ENCODE assay signal across 1 cellular context in the genomic region with DNA sequence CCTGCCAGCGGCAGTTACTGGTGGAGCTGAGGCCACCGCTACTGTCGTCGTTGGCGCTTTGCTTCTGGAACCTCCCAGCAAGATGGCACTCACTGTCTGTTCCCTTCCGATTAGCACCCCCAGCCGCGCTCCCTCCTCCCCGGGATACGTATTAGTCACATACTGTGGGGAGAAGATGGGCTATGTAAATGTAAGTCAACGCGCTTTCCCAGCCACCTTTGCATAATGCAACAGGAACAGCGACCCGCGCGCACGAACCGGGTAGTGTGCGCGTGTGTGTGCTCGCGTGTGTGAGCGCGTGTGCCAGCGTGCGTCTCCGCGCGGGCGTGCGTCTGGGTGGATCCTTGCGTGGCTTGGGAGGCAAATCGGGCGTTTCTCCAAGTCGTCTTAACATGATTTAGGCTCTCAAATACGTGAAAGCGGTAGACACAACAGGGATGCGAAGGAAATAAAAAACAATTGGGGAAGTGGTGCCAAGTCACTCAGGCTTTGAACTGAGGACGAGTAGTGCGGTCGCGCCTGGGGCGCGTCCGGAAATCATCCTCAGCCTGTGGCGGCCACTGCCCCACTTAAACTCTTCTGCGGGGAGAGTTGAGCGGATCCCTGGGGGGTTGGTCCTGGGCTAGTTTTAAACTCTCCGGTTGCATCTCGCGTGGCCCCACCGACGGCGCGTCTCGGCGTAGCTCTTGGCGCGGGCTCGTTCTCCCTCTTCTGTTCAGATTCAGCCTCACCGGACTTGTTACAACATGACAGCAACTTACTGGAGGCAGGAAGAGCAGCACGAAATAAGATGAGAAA.
TF ChIP-seq lines count a peak whose summit lies in the region.

No MANE protein-coding gene starts in this region.

TF ChIP-seq in H1, 55 proteins besides CTCF, POLR2A, EP300 and RAD21 (continued from another document):
- TF ChIP-seq TEAD4 (IDR thresholded peaks at IDR 0.05; ENCODE audit: low read depth, low read length) (0 out of 2 replicates have a peak, but pooled peaks have one; percentile 17), SUZ12 (IDR thresholded peaks at IDR 0.05; ENCODE audit: low read length) (peak; percentile 40), SP1 (IDR thresholded peaks at IDR 0.05; ENCODE audit: low read depth, low read length) (no peak), SIRT6 (IDR thresholded peaks at IDR 0.05; ENCODE audit: low read length) (no peak), BCL11A (IDR thresholded peaks at IDR 0.05; ENCODE audit: low read depth in 2 of 2, low read length in 2 of 2) (no peak), MAFK (IDR thresholded peaks at IDR 0.05; ENCODE audit: low read depth, low read length) (no peak), RNF2 (IDR thresholded peaks at IDR 0.05; ENCODE audit: borderline replicate concordance, low read depth, low read length, missing control alignments, poor library complexity, severe bottlenecking) (peak; percentile 75), RFX5 (IDR thresholded peaks at IDR 0.05; ENCODE audit: borderline replicate concordance, low read depth, low read length) (no peak), CHD2 (IDR thresholded peaks at IDR 0.05; ENCODE audit: low read length) (no peak), KDM4A (IDR thresholded peaks at IDR 0.05; ENCODE audit: low read depth, low read length, severe bottlenecking) (peak; percentile 88), POLR2AphosphoS5 (IDR thresholded peaks at IDR 0.05; ENCODE audit: low read depth, low read length) (no peak), SIX5 (IDR thresholded peaks at IDR 0.05; ENCODE audit: low read depth, low read length) (no peak), CHD1 (IDR thresholded peaks at IDR 0.05; ENCODE audit: low read depth, low read length) (no peak), NANOG (IDR thresholded peaks at IDR 0.05; ENCODE audit: insufficient read depth, low read depth, low read length, poor library complexity, severe bottlenecking) (no peak), CEBPB (IDR thresholded peaks at IDR 0.05; ENCODE audit: low read depth, low read length) (no peak), ASH2L (IDR thresholded peaks at IDR 0.05; ENCODE audit: low read length) (peak; percentile 93), EGR1 (IDR thresholded peaks at IDR 0.05; ENCODE audit: borderline replicate concordance, low read depth, low read length) (no peak), CTBP2 (IDR thresholded peaks at IDR 0.05; ENCODE audit: borderline replicate concordance, insufficient read depth, insufficient read length, low read length) (peak; percentile 72)
- TF ChIP-seq, protein P1, sequence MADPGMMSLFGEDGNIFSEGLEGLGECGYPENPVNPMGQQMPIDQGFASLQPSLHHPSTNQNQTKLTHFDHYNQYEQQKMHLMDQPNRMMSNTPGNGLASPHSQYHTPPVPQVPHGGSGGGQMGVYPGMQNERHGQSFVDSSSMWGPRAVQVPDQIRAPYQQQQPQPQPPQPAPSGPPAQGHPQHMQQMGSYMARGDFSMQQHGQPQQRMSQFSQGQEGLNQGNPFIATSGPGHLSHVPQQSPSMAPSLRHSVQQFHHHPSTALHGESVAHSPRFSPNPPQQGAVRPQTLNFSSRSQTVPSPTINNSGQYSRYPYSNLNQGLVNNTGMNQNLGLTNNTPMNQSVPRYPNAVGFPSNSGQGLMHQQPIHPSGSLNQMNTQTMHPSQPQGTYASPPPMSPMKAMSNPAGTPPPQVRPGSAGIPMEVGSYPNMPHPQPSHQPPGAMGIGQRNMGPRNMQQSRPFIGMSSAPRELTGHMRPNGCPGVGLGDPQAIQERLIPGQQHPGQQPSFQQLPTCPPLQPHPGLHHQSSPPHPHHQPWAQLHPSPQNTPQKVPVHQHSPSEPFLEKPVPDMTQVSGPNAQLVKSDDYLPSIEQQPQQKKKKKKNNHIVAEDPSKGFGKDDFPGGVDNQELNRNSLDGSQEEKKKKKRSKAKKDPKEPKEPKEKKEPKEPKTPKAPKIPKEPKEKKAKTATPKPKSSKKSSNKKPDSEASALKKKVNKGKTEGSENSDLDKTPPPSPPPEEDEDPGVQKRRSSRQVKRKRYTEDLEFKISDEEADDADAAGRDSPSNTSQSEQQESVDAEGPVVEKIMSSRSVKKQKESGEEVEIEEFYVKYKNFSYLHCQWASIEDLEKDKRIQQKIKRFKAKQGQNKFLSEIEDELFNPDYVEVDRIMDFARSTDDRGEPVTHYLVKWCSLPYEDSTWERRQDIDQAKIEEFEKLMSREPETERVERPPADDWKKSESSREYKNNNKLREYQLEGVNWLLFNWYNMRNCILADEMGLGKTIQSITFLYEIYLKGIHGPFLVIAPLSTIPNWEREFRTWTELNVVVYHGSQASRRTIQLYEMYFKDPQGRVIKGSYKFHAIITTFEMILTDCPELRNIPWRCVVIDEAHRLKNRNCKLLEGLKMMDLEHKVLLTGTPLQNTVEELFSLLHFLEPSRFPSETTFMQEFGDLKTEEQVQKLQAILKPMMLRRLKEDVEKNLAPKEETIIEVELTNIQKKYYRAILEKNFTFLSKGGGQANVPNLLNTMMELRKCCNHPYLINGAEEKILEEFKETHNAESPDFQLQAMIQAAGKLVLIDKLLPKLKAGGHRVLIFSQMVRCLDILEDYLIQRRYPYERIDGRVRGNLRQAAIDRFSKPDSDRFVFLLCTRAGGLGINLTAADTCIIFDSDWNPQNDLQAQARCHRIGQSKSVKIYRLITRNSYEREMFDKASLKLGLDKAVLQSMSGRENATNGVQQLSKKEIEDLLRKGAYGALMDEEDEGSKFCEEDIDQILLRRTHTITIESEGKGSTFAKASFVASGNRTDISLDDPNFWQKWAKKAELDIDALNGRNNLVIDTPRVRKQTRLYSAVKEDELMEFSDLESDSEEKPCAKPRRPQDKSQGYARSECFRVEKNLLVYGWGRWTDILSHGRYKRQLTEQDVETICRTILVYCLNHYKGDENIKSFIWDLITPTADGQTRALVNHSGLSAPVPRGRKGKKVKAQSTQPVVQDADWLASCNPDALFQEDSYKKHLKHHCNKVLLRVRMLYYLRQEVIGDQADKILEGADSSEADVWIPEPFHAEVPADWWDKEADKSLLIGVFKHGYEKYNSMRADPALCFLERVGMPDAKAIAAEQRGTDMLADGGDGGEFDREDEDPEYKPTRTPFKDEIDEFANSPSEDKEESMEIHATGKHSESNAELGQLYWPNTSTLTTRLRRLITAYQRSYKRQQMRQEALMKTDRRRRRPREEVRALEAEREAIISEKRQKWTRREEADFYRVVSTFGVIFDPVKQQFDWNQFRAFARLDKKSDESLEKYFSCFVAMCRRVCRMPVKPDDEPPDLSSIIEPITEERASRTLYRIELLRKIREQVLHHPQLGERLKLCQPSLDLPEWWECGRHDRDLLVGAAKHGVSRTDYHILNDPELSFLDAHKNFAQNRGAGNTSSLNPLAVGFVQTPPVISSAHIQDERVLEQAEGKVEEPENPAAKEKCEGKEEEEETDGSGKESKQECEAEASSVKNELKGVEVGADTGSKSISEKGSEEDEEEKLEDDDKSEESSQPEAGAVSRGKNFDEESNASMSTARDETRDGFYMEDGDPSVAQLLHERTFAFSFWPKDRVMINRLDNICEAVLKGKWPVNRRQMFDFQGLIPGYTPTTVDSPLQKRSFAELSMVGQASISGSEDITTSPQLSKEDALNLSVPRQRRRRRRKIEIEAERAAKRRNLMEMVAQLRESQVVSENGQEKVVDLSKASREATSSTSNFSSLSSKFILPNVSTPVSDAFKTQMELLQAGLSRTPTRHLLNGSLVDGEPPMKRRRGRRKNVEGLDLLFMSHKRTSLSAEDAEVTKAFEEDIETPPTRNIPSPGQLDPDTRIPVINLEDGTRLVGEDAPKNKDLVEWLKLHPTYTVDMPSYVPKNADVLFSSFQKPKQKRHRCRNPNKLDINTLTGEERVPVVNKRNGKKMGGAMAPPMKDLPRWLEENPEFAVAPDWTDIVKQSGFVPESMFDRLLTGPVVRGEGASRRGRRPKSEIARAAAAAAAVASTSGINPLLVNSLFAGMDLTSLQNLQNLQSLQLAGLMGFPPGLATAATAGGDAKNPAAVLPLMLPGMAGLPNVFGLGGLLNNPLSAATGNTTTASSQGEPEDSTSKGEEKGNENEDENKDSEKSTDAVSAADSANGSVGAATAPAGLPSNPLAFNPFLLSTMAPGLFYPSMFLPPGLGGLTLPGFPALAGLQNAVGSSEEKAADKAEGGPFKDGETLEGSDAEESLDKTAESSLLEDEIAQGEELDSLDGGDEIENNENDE (IDR thresholded peaks at IDR 0.05; ENCODE audit: insufficient replicate concordance, low read length) = no peak
- TF ChIP-seq, protein P2, sequence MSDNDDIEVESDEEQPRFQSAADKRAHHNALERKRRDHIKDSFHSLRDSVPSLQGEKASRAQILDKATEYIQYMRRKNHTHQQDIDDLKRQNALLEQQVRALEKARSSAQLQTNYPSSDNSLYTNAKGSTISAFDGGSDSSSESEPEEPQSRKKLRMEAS (IDR thresholded peaks at IDR 0.05) = peak; percentile 63; the same call in 1 of the 2 replicates
- TF ChIP-seq, protein P3, sequence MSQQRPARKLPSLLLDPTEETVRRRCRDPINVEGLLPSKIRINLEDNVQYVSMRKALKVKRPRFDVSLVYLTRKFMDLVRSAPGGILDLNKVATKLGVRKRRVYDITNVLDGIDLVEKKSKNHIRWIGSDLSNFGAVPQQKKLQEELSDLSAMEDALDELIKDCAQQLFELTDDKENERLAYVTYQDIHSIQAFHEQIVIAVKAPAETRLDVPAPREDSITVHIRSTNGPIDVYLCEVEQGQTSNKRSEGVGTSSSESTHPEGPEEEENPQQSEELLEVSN (IDR thresholded peaks at IDR 0.05) = peak; percentile 11; the same call in 1 of the 2 replicates
- TF ChIP-seq, protein P4, sequence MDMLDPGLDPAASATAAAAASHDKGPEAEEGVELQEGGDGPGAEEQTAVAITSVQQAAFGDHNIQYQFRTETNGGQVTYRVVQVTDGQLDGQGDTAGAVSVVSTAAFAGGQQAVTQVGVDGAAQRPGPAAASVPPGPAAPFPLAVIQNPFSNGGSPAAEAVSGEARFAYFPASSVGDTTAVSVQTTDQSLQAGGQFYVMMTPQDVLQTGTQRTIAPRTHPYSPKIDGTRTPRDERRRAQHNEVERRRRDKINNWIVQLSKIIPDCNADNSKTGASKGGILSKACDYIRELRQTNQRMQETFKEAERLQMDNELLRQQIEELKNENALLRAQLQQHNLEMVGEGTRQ (IDR thresholded peaks at IDR 0.05; ENCODE audit: low read length) = no peak
TF ChIP-seq in H1: peak in this region for 11.
